In the genomic region with DNA sequence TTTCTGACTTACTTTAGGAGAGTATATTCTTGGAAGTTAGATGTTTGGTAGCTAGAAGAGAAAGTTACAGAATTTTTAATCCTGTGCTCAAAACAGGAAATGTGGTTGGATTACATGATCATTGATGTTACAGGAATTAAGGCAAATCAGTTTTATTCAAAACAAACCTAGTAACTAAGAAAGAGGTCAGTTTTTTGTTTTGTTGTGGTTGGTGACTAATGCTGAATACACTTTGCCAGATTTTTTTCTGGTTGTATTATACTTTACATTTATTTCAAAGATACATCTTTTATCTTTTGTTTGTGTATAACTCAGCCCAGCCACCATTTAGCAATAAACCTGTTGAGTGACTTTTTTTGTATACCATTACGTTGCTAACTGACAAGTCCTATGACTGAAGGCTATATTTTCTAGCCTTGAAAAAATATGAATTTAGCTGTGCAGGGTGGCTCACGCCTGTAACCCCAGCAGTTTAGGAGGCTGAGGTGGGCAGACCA, we compare ENCODE assay signal across 9 cellular contexts.
DNase-seq lines count a peak whose midpoint lies in the region; TF ChIP-seq lines count a peak whose summit lies in the region.
"Had no signal": no experiment of that assay in that cellular context is flagged by ENCODE, and none has a peak within 500 bp of the region (broad histone marks: within the 10 kb centered on the region; RNA-seq: fewer than 3 reads in every experiment).

No MANE protein-coding gene starts in this region.

- H3K27me3 ChIP-seq in A673 (replicated peaks; ENCODE audit: insufficient read depth, low read depth, low read length, poor library complexity) (no peaks in the 10 kb centered on the region), mucosa of stomach (ENCODE audit: control insufficient read depth, insufficient read depth, low read length) (no peaks in the 10 kb centered on the region)

- DNase-seq in A673 (ENCODE audit: low spot score) (peak; percentile 9), HPDE6-E6E7 (ENCODE audit: extremely low spot score) (peak; percentile 58), NCI-H2196 treated with DMSO at 0.1 percent for 48 hours (lab: John Stamatoyannopoulos, UW; ENCODE audit: unreplicated experiment) (no peak), DMS153 (lab: John Stamatoyannopoulos, UW) (no peak), GM20000 (ENCODE audit: low spot score) (no peak)
- peak; percentile 81 for DNase-seq in central memory CD4-positive, alpha-beta T cell
- no peak for DNase-seq in effector CD8-positive, alpha-beta T cell (lab: John Stamatoyannopoulos, UW)
- DNase-seq: NCI-H1694 had no signal

- no peak overlapping the region for H3K4me3 ChIP-seq in A673 (ENCODE audit: low read depth, low read length, poor library complexity, severe bottlenecking)
- no peak overlapping the region for H3K4me3 ChIP-seq in mucosa of stomach (ENCODE audit: low read length)

- peak overlapping the region; percentile 26 for H3K9ac ChIP-seq in mucosa of stomach (ENCODE audit: low read length)

- peak overlapping the region; percentile 77 for H3K27ac ChIP-seq in A673 (ENCODE audit: low read depth, low read length, poor library complexity, severe bottlenecking)

- H3K9me3 ChIP-seq in A673 (ENCODE audit: low read depth, low read length, poor library complexity, severe bottlenecking) (no peaks in the 10 kb centered on the region), mucosa of stomach (ENCODE audit: control insufficient read depth, low read length) (no peaks in the 10 kb centered on the region)

- intact Hi-C loops in A673 (cut with micrococcal nuclease; ENCODE audit: unreplicated experiment), result no loop called here

- no TSS peak for BruUV-seq in A673 (replicated peaks; lab: Mats Ljungman, UMichigan)

- TF ChIP-seq CTCF in A673 (conservative IDR thresholded peaks at IDR 0.05; ENCODE audit: low read depth, low read length) (no peak), GM20000 (IDR thresholded peaks at IDR 0.05; ENCODE audit: extremely low read depth, missing control alignments) (no peak)

- POLR2A ChIA-PET in A673 (lab: Charles Lee; ENCODE audit: low non-redundant PET), result no interaction called here

- H3K36me3 ChIP-seq in A673 (ENCODE audit: insufficient read depth, low read length, poor library complexity, severe bottlenecking) (no peaks in the 10 kb centered on the region), mucosa of stomach (ENCODE audit: control insufficient read depth, insufficient read depth, low read length) (peaks cover 3% of the 10 kb centered on the region)

- CTCF ChIA-PET in A673 (lab: Charles Lee), result no interaction called here

- H3K4me1 ChIP-seq in A673 (ENCODE audit: insufficient read depth, low read length, poor library complexity, severe bottlenecking) (peaks cover 34% of the 10 kb centered on the region), mucosa of stomach (ENCODE audit: control insufficient read depth, insufficient read depth, low read length) (peaks cover 20% of the 10 kb centered on the region)

Comparison
In these comparisons a context has a peak if more than half of its experiments do, and no peak if none do; other contexts are left out.
1. DNase-seq: peak in A673 (single experiment), HPDE6-E6E7 (single experiment) and central memory CD4-positive, alpha-beta T cell (single experiment); none in NCI-H2196 treated with DMSO at 0.1 percent for 48 hours (single experiment), effector CD8-positive, alpha-beta T cell (single experiment), DMS153 (single experiment) and GM20000 (single experiment).